In genomic region chr19:14398563-14398962, GRCh38 we compare ENCODE assay signal across 20 cellular contexts.
"Had no signal": no experiment of that assay in that cellular context is flagged by ENCODE, and none has a peak within 500 bp of the region (broad histone marks: within the 10 kb centered on the region; RNA-seq: fewer than 3 reads in every experiment).

No MANE protein-coding gene starts in this region.

- ATAC-seq: activated CD8-positive, alpha-beta memory T cell treated with anti-CD3 and anti-CD28 coated beads, Interleukin-2, amount 10 ng/mL, durations not matched to agents 7 days and 5 days; esophagus mucosa; left cardiac atrium had no signal

- H3K4me1 Mint-ChIP-seq: nephron had no signal

- H3K9me3 ChIP-seq: neutrophil, ovary, prostate gland, tibial artery had no signal

- H3K4me3 Mint-ChIP-seq: activated B cell treated with CpG ODN at 0.5 μM for 24 hours; activated CD4-positive, alpha-beta memory T cell treated with anti-CD3 and anti-CD28 coated beads for 36 hours; activated CD8-positive, alpha-beta memory T cell treated with anti-CD3 and anti-CD28 coated beads, Interleukin-2, amount 10 ng/mL, durations not matched to agents 7 days and 5 days; activated naive CD4-positive, alpha-beta T cell treated with anti-CD3 and anti-CD28 coated beads, Interleukin-2, amount 10 ng/mL, durations not matched to agents 7 days and 5 days; nephron; stimulated activated naive CD8-positive, alpha-beta T cell treated with anti-CD3 and anti-CD28 coated beads, Interleukin-15, Interleukin-2, amounts not matched to agents 100 ng/mL and 50 ng/mL, for 24 hours had no signal

- DNase-seq: activated B cell treated with CpG ODN at 0.5 μM for 24 hours; activated CD4-positive, alpha-beta memory T cell treated with anti-CD3 and anti-CD28 coated beads for 36 hours; activated CD4-positive, alpha-beta T cell treated with anti-CD3 and anti-CD28 coated beads for 4 hours; activated CD8-positive, alpha-beta memory T cell treated with anti-CD3 and anti-CD28 coated beads, Interleukin-2, amount 10 ng/mL, durations not matched to agents 7 days and 5 days; activated naive CD4-positive, alpha-beta T cell treated with anti-CD3 and anti-CD28 coated beads, Interleukin-2, amount 10 ng/mL, durations not matched to agents 7 days and 5 days; central memory CD4-positive, alpha-beta T cell; effector memory CD4-positive, alpha-beta T cell; foreskin melanocyte; hippocampal formation; left cardiac atrium; midbrain; ovary; stimulated activated CD4-positive, alpha-beta T cell treated with anti-CD3 and anti-CD28 coated beads, Interleukin-2, amount 100 ng/mL, for 48 hours; stimulated activated CD8-positive, alpha-beta memory T cell treated with anti-CD3 and anti-CD28 coated beads, Interleukin-4, amount 100 ng/mL, for 48 hours; tibial artery had no signal

- H3K9me3 Mint-ChIP-seq: activated B cell treated with CpG ODN at 0.5 μM for 24 hours; activated CD4-positive, alpha-beta memory T cell treated with anti-CD3 and anti-CD28 coated beads for 36 hours; activated naive CD4-positive, alpha-beta T cell treated with anti-CD3 and anti-CD28 coated beads, Interleukin-2, amount 10 ng/mL, durations not matched to agents 7 days and 5 days; nephron; stimulated activated naive CD8-positive, alpha-beta T cell treated with anti-CD3 and anti-CD28 coated beads, Interleukin-15, Interleukin-2, amounts not matched to agents 100 ng/mL and 50 ng/mL, for 24 hours had no signal

- H3K27ac Mint-ChIP-seq: activated CD8-positive, alpha-beta memory T cell treated with anti-CD3 and anti-CD28 coated beads, Interleukin-2, amount 10 ng/mL, durations not matched to agents 7 days and 5 days had no signal

- H3K27me3 Mint-ChIP-seq: activated B cell treated with CpG ODN at 0.5 μM for 24 hours; activated CD4-positive, alpha-beta memory T cell treated with anti-CD3 and anti-CD28 coated beads for 36 hours; activated CD8-positive, alpha-beta memory T cell treated with anti-CD3 and anti-CD28 coated beads, Interleukin-2, amount 10 ng/mL, durations not matched to agents 7 days and 5 days; activated naive CD4-positive, alpha-beta T cell treated with anti-CD3 and anti-CD28 coated beads, Interleukin-2, amount 10 ng/mL, durations not matched to agents 7 days and 5 days; stimulated activated naive CD8-positive, alpha-beta T cell treated with anti-CD3 and anti-CD28 coated beads, Interleukin-15, Interleukin-2, amounts not matched to agents 100 ng/mL and 50 ng/mL, for 24 hours had no signal
